8 cellular contexts compared by ENCODE assay signal in genomic region chr20:59455392-59456341, GRCh38.
DNase-seq lines count a peak whose midpoint lies in the region; ATAC-seq, FAIRE-seq and TF ChIP-seq lines count a peak whose summit lies in the region.

No MANE protein-coding gene starts in this region.

- TF ChIP-seq CTCF in AG09309 (IDR thresholded peaks at IDR 0.05; ENCODE audit: control insufficient read depth, insufficient read depth, low read depth, low read length, missing control alignments) = peak; percentile 58
- TF ChIP-seq CTCF in left ventricle myocardium inferior (IDR thresholded peaks at IDR 0.05; ENCODE audit: borderline replicate concordance) = peak; percentile 60

- H3K36me3 ChIP-seq in H7 (replicated peaks; ENCODE audit: control insufficient read depth, insufficient read depth, low read length) = no peaks in the 10 kb centered on the region
- no peaks in the 10 kb centered on the region for H3K36me3 ChIP-seq in left ventricle myocardium inferior
- H3K36me3 ChIP-seq in small intestine (ENCODE audit: control insufficient read depth in 2 of 2, insufficient read depth in 2 of 2, low read length in 2 of 2) = no peaks in the 10 kb centered on the region

- DNase-seq in AG09309 (ENCODE audit: low read depth) (no peak), H7 (peak; percentile 80), left ventricle myocardium inferior (peak; percentile 32), small intestine (peak; percentile 57), GDM1 (lab: John Stamatoyannopoulos, UW) (no peak)
- no peak for DNase-seq in activated CD4-positive, alpha-beta memory T cell treated with anti-CD3 and anti-CD28 coated beads for 36 hours

- intact Hi-C loops in left ventricle myocardium inferior (cut with micrococcal nuclease) = no loop called here
- intact Hi-C loops in activated CD4-positive, alpha-beta memory T cell treated with anti-CD3 and anti-CD28 coated beads for 36 hours (cut with micrococcal nuclease) = loop anchor here (1.0 kb wide), 1 partner anchor 585 kb away; no protein-coding TSS in a partner anchor

- no peaks in the 10 kb centered on the region for H3K9me3 Mint-ChIP-seq in activated CD4-positive, alpha-beta memory T cell treated with anti-CD3 and anti-CD28 coated beads for 36 hours

- H3K27me3 ChIP-seq in H7 (ENCODE audit: control insufficient read depth, insufficient read depth, low read length) (no peaks in the 10 kb centered on the region), left ventricle myocardium inferior (ENCODE audit: low read depth) (peaks cover 67% of the 10 kb centered on the region), small intestine (ENCODE audit: control insufficient read depth in 2 of 2, insufficient read depth in 2 of 2, low read length in 2 of 2) (peaks cover 0 to 2% of the 10 kb centered on the region in 2 donors)

- POLR2A ChIA-PET in activated CD4-positive, alpha-beta memory T cell treated with anti-CD3 and anti-CD28 coated beads for 36 hours (lab: Charles Lee) = no interaction called here

- no peak overlapping the region for H3K27ac Mint-ChIP-seq in activated CD4-positive, alpha-beta memory T cell treated with anti-CD3 and anti-CD28 coated beads for 36 hours

- FAIRE-seq in TTC549 (lab: Jason Lieb, UNC) (peak; percentile 61), small intestine (lab: Jason Lieb, UNC) (no peak)

- WGBS in small intestine, 3 donors = 15 to 35% (median 27%) methylated on average over 7 to 8 of the region's 8 CpGs

- peaks cover 8% of the 10 kb centered on the region for H3K27me3 Mint-ChIP-seq in activated CD4-positive, alpha-beta memory T cell treated with anti-CD3 and anti-CD28 coated beads for 36 hours

- no peaks in the 10 kb centered on the region for H3K4me1 Mint-ChIP-seq in activated CD4-positive, alpha-beta memory T cell treated with anti-CD3 and anti-CD28 coated beads for 36 hours (ENCODE audit: low read depth)

- H3K27ac ChIP-seq in left ventricle myocardium inferior (replicated peaks) (no peak overlapping the region), small intestine (ENCODE audit: low read depth in 1 of 2, low read length in 1 of 2) (no peak overlapping the region)

- H3K4me3 ChIP-seq in AG09309 (ENCODE audit: control insufficient read depth, low read depth, low read length) (no peak overlapping the region), H7 (ENCODE audit: insufficient read depth, low read depth, low read length) (no peak overlapping the region), left ventricle myocardium inferior (no peak overlapping the region), small intestine (ENCODE audit: low read depth in 1 of 2, low read length in 2 of 2) (no peak overlapping the region)

- no peaks in the 10 kb centered on the region for H3K36me3 Mint-ChIP-seq in activated CD4-positive, alpha-beta memory T cell treated with anti-CD3 and anti-CD28 coated beads for 36 hours

- no peak overlapping the region for H3K4me3 Mint-ChIP-seq in activated CD4-positive, alpha-beta memory T cell treated with anti-CD3 and anti-CD28 coated beads for 36 hours

- ATAC-seq in HG02884 (IDR thresholded peaks at IDR 0.05; ENCODE audit: unreplicated experiment) = no peak

- CTCF ChIA-PET in activated CD4-positive, alpha-beta memory T cell treated with anti-CD3 and anti-CD28 coated beads for 36 hours (lab: Charles Lee) = interaction anchor here (0.6 to 1.6 kb wide), 12 partner anchors 8 to 592 kb away, joined by 3 to 6 read pairs (median 4); no protein-coding TSS in a partner anchor

- H3K4me1 ChIP-seq in left ventricle myocardium inferior = peaks cover 3% of the 10 kb centered on the region
- no peaks in the 10 kb centered on the region for H3K4me1 ChIP-seq in small intestine (ENCODE audit: control insufficient read depth in 2 of 2, insufficient read depth in 1 of 2, low read depth in 1 of 2, low read length in 1 of 2)

- H3K9me3 ChIP-seq in left ventricle myocardium inferior (replicated peaks) = peaks cover 8% of the 10 kb centered on the region
- no peaks in the 10 kb centered on the region for H3K9me3 ChIP-seq in small intestine (ENCODE audit: control insufficient read depth, low read depth)

Comparison
In these comparisons a context has a peak if more than half of its experiments do, and no peak if none do; other contexts are left out.
1. DNase-seq: peak in H7 (single experiment), left ventricle myocardium inferior (single experiment) and small intestine (single experiment); none in AG09309 (single experiment), GDM1 (single experiment) and activated CD4-positive, alpha-beta memory T cell treated with anti-CD3 and anti-CD28 coated beads for 36 hours (single experiment).